In the genomic region with DNA sequence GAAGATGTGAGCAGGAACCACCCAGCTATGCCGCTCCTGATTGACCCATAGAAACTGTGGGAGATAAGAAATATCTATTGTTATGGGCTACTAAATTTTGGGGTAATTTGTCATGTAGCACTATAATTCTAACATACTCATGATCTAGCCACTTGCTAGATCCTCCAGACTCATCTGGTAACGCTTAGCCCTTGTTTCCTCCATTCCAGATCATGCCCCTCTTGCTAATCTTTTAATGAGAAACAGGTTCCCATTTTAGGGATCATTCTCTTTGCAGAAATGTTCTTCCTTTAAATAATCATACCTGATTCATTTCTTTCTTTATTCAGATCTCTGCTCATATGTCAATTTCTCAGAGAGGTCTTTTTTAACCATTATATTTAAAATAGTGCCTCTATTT, we compare ENCODE assay signal across 35 cellular contexts. TPM values are rescaled to one million over a fixed set of nuclear protein-coding genes. Genes with fewer than 3 reads are reported as not detected.
DNase-seq lines count a peak whose midpoint lies in the region; ATAC-seq and TF ChIP-seq lines count a peak whose summit lies in the region.
"Had no signal": no experiment of that assay in that cellular context is flagged by ENCODE, and none has a peak within 500 bp of the region (broad histone marks: within the 10 kb centered on the region; RNA-seq: fewer than 3 reads in every experiment).

No MANE protein-coding gene starts in this region.

- H3K4me3 Mint-ChIP-seq in activated CD4-positive, alpha-beta memory T cell treated with anti-CD3 and anti-CD28 coated beads for 36 hours, result no peak overlapping the region
- no peak overlapping the region for H3K4me3 Mint-ChIP-seq in activated CD4-positive, alpha-beta memory T cell treated with anti-CD3 and anti-CD28 coated beads, Interleukin-2, amount 10 ng/mL, durations not matched to agents 7 days and 5 days
- H3K4me3 Mint-ChIP-seq in CD4-positive, alpha-beta memory T cell, result peak overlapping the region in 2 of 8 donors; percentile 7 to 37
- no peak overlapping the region for H3K4me3 Mint-ChIP-seq in activated naive CD8-positive, alpha-beta T cell treated with anti-CD3 and anti-CD28 coated beads for 36 hours
- peak overlapping the region; percentile 4 for H3K4me3 Mint-ChIP-seq in natural killer cell
- H3K4me3 Mint-ChIP-seq: brain, HFFc6, neural crest cell had no signal

- CTCF ChIA-PET in activated CD4-positive, alpha-beta memory T cell treated with anti-CD3 and anti-CD28 coated beads for 36 hours (lab: Charles Lee), result no interaction called here
- CTCF ChIA-PET in activated CD4-positive, alpha-beta memory T cell treated with anti-CD3 and anti-CD28 coated beads, Interleukin-2, amount 10 ng/mL, durations not matched to agents 7 days and 5 days (lab: Charles Lee), result interaction anchor here (2.0 kb wide), 1 partner anchor 31 kb away, joined by 5 read pairs; no protein-coding TSS in a partner anchor
- CTCF ChIA-PET in CD4-positive, alpha-beta memory T cell (lab: Charles Lee; ENCODE audit: partially characterized antibody), result interaction anchor here (2.8 kb wide), 1 partner anchor 28 kb away, joined by 8 read pairs; no protein-coding TSS in a partner anchor

- H3K27me3 ChIP-seq in CD4-positive, alpha-beta memory T cell (ENCODE audit: insufficient read depth, low read length), result no peaks in the 10 kb centered on the region
- H3K27me3 ChIP-seq: adrenal gland, gastroesophageal sphincter, hepatocyte, pancreas had no signal

- intact Hi-C loops in activated CD4-positive, alpha-beta memory T cell treated with anti-CD3 and anti-CD28 coated beads for 36 hours (cut with micrococcal nuclease), result no loop called here
- intact Hi-C loops in CD4-positive, alpha-beta memory T cell (cut with micrococcal nuclease), result loop anchor here (10.0 kb wide), 1 partner anchor 920 kb away; a partner anchor contains a TSS
- intact Hi-C loops in natural killer cell (cut with micrococcal nuclease), result no loop called here

- H3K36me3 Mint-ChIP-seq in activated CD4-positive, alpha-beta memory T cell treated with anti-CD3 and anti-CD28 coated beads for 36 hours, result peaks cover 8% of the 10 kb centered on the region
- peaks cover 14% of the 10 kb centered on the region for H3K36me3 Mint-ChIP-seq in activated CD4-positive, alpha-beta memory T cell treated with anti-CD3 and anti-CD28 coated beads, Interleukin-2, amount 10 ng/mL, durations not matched to agents 7 days and 5 days (ENCODE audit: low read depth)
- H3K36me3 Mint-ChIP-seq in CD4-positive, alpha-beta memory T cell, result peaks cover 5 to 11% of the 10 kb centered on the region in 2 donors
- H3K36me3 Mint-ChIP-seq in activated naive CD8-positive, alpha-beta T cell treated with anti-CD3 and anti-CD28 coated beads for 36 hours, result peaks cover 13% of the 10 kb centered on the region
- peaks cover 11% of the 10 kb centered on the region for H3K36me3 Mint-ChIP-seq in natural killer cell
- H3K36me3 Mint-ChIP-seq: brain had no signal

- DNase-seq in activated CD4-positive, alpha-beta memory T cell treated with anti-CD3 and anti-CD28 coated beads for 36 hours, result no peak
- DNase-seq in activated CD4-positive, alpha-beta memory T cell treated with anti-CD3 and anti-CD28 coated beads, Interleukin-2, amount 10 ng/mL, durations not matched to agents 7 days and 5 days, result no peak
- DNase-seq in CD4-positive, alpha-beta memory T cell, result no peak
- DNase-seq in activated naive CD8-positive, alpha-beta T cell treated with anti-CD3 and anti-CD28 coated beads for 36 hours, result no peak
- DNase-seq in natural killer cell, result no peak
- DNase-seq in middle frontal gyrus (ENCODE audit: extremely low spot score, low spot score), result no peak
- no peak for DNase-seq in NCI-H748 (lab: John Stamatoyannopoulos, UW; ENCODE audit: unreplicated experiment)
- DNase-seq in activated CD8-positive, alpha-beta memory T cell treated with anti-CD3 and anti-CD28 coated beads for 24 hours, result no peak
- DNase-seq: activated CD4-positive, alpha-beta T cell treated with anti-CD3 and anti-CD28 coated beads for 48 hours; adrenal gland; DMS 273 treated with DMSO at 0.1 percent for 48 hours; EL; HFFc6; kidney glomerular epithelial cell; lower lobe of right lung; mucosa of descending colon; NCI-H1417 treated with DMSO at 0.1 percent for 48 hours; NCI-H2029 treated with DMSO at 0.1 percent for 48 hours; NCI-H524 treated with DMSO at 0.1 percent for 48 hours; pancreas; PC-3; stimulated activated naive CD4-positive, alpha-beta T cell treated with Interleukin-2 at 50 U/mL for 16 hours had no signal

- H3K27ac ChIP-seq in CD4-positive, alpha-beta memory T cell (ENCODE audit: low read depth, low read length), result peak overlapping the region; percentile 92
- H3K27ac ChIP-seq: A549, adrenal gland, gastroesophageal sphincter, hepatocyte, lower lobe of right lung, pancreas, thoracic aorta had no signal

- no peaks in the 10 kb centered on the region for H3K9me3 Mint-ChIP-seq in activated CD4-positive, alpha-beta memory T cell treated with anti-CD3 and anti-CD28 coated beads for 36 hours
- H3K9me3 Mint-ChIP-seq in activated CD4-positive, alpha-beta memory T cell treated with anti-CD3 and anti-CD28 coated beads, Interleukin-2, amount 10 ng/mL, durations not matched to agents 7 days and 5 days, result peaks cover 2% of the 10 kb centered on the region
- peaks cover 0 to 1% (median 0%) of the 10 kb centered on the region in 8 donors for H3K9me3 Mint-ChIP-seq in CD4-positive, alpha-beta memory T cell
- H3K9me3 Mint-ChIP-seq in activated naive CD8-positive, alpha-beta T cell treated with anti-CD3 and anti-CD28 coated beads for 36 hours, result peaks cover 4% of the 10 kb centered on the region
- H3K9me3 Mint-ChIP-seq in natural killer cell, result no peaks in the 10 kb centered on the region
- H3K9me3 Mint-ChIP-seq: HFFc6 had no signal

- peak overlapping the region; percentile 85 for H3K27ac Mint-ChIP-seq in activated CD4-positive, alpha-beta memory T cell treated with anti-CD3 and anti-CD28 coated beads for 36 hours
- H3K27ac Mint-ChIP-seq in activated CD4-positive, alpha-beta memory T cell treated with anti-CD3 and anti-CD28 coated beads, Interleukin-2, amount 10 ng/mL, durations not matched to agents 7 days and 5 days, result no peak overlapping the region
- H3K27ac Mint-ChIP-seq in CD4-positive, alpha-beta memory T cell, result peak overlapping the region; percentile 81 to 99 (median 97)
- peak overlapping the region; percentile 90 for H3K27ac Mint-ChIP-seq in activated naive CD8-positive, alpha-beta T cell treated with anti-CD3 and anti-CD28 coated beads for 36 hours
- no peak overlapping the region for H3K27ac Mint-ChIP-seq in natural killer cell
- H3K27ac Mint-ChIP-seq: activated T-helper 2 cell treated with anti-CD3 and anti-CD28 coated beads, Interferon-gamma antibody, Interleukin-2, Interleukin-4, amounts not matched to agents 10 μg/mL and 5 μg/mL and 100 μg/mL, durations not matched to agents 14 hours and 24 hours and 36 hours; HFFc6 had no signal

- POLR2A ChIA-PET in activated CD4-positive, alpha-beta memory T cell treated with anti-CD3 and anti-CD28 coated beads for 36 hours (lab: Charles Lee), result interaction anchor here (0.9 kb wide), 1 partner anchor 191 kb away, joined by 3 read pairs; a partner anchor contains a TSS
- POLR2A ChIA-PET in activated CD4-positive, alpha-beta memory T cell treated with anti-CD3 and anti-CD28 coated beads, Interleukin-2, amount 10 ng/mL, durations not matched to agents 7 days and 5 days (lab: Charles Lee), result interaction anchor here (1.3 to 4.8 kb wide), 2 partner anchors 28 to 193 kb away, joined by 4 to 123 read pairs; a partner anchor contains a TSS
- POLR2A ChIA-PET in CD4-positive, alpha-beta memory T cell (lab: Charles Lee; ENCODE audit: partially characterized antibody), result interaction anchor here (1.3 to 11.8 kb wide), 5 partner anchors 9 to 193 kb away, joined by 5 to 224 read pairs (median 7); a partner anchor contains a TSS

- H3K4me3 ChIP-seq in CD4-positive, alpha-beta memory T cell (ENCODE audit: low read length in 2 of 2), result no peak overlapping the region
- H3K4me3 ChIP-seq: A549, adrenal gland, gastroesophageal sphincter, hepatocyte, lower lobe of right lung, mucosa of descending colon, pancreas, thoracic aorta had no signal

- H3K27me3 Mint-ChIP-seq in activated CD4-positive, alpha-beta memory T cell treated with anti-CD3 and anti-CD28 coated beads for 36 hours, result no peaks in the 10 kb centered on the region
- H3K27me3 Mint-ChIP-seq in activated CD4-positive, alpha-beta memory T cell treated with anti-CD3 and anti-CD28 coated beads, Interleukin-2, amount 10 ng/mL, durations not matched to agents 7 days and 5 days, result no peaks in the 10 kb centered on the region
- no peaks in the 10 kb centered on the region for H3K27me3 Mint-ChIP-seq in CD4-positive, alpha-beta memory T cell
- H3K27me3 Mint-ChIP-seq in activated naive CD8-positive, alpha-beta T cell treated with anti-CD3 and anti-CD28 coated beads for 36 hours, result no peaks in the 10 kb centered on the region
- H3K27me3 Mint-ChIP-seq in natural killer cell (ENCODE audit: low read depth in 2 of 2), result peaks cover 3 to 4% of the 10 kb centered on the region in 2 donors

- TF ChIP-seq CTCF in natural killer cell (IDR thresholded peaks at IDR 0.05), result no peak

- peaks cover 48% of the 10 kb centered on the region for H3K4me1 Mint-ChIP-seq in activated CD4-positive, alpha-beta memory T cell treated with anti-CD3 and anti-CD28 coated beads for 36 hours (ENCODE audit: low read depth)
- peaks cover 30% of the 10 kb centered on the region for H3K4me1 Mint-ChIP-seq in activated CD4-positive, alpha-beta memory T cell treated with anti-CD3 and anti-CD28 coated beads, Interleukin-2, amount 10 ng/mL, durations not matched to agents 7 days and 5 days
- H3K4me1 Mint-ChIP-seq in CD4-positive, alpha-beta memory T cell, result peaks cover 43 to 75% (median 56%) of the 10 kb centered on the region in 4 donors
- peaks cover 45% of the 10 kb centered on the region for H3K4me1 Mint-ChIP-seq in activated naive CD8-positive, alpha-beta T cell treated with anti-CD3 and anti-CD28 coated beads for 36 hours
- peaks cover 31 to 32% of the 10 kb centered on the region in 2 donors for H3K4me1 Mint-ChIP-seq in natural killer cell
- H3K4me1 Mint-ChIP-seq: neural crest cell had no signal

- no peaks in the 10 kb centered on the region for H3K36me3 ChIP-seq in CD4-positive, alpha-beta memory T cell (ENCODE audit: insufficient read depth, low read length)
- H3K36me3 ChIP-seq: adrenal gland, gastroesophageal sphincter, lower lobe of right lung, pancreas, thoracic aorta had no signal

- H3K9me3 ChIP-seq in CD4-positive, alpha-beta memory T cell (ENCODE audit: control insufficient read depth in 1 of 2, low read length in 2 of 2), result no peaks in the 10 kb centered on the region
- H3K9me3 ChIP-seq: A549, adrenal gland, gastroesophageal sphincter, lower lobe of right lung, mucosa of descending colon, pancreas, thoracic aorta had no signal

- no peak for ATAC-seq in natural killer cell
- ATAC-seq: A549, gastroesophageal sphincter, lower lobe of right lung, mucosa of descending colon, pancreas, PC-3 had no signal

- H3K4me1 ChIP-seq in CD4-positive, alpha-beta memory T cell (ENCODE audit: insufficient read depth, low read length), result peaks cover 44% of the 10 kb centered on the region
- H3K4me1 ChIP-seq: adrenal gland had no signal

RNA-seq across cellular contexts. Expression of a gene that starts 3.8 kb away (rescaled TPM):
- total RNA-seq in activated CD4-positive, alpha-beta memory T cell treated with anti-CD3 and anti-CD28 coated beads for 36 hours, result 100 to 1,000 TPM; 640 to 644 TPM
- total RNA-seq in activated CD4-positive, alpha-beta memory T cell treated with anti-CD3 and anti-CD28 coated beads, Interleukin-2, amount 10 ng/mL, durations not matched to agents 7 days and 5 days, result 1,000 to 10,000 TPM; 1,463 to 1,491 TPM
- 100 to 1,000 TPM; 717 to 768 TPM for total RNA-seq in CD4-positive, alpha-beta memory T cell
- 1,000 to 10,000 TPM; 2,962 to 4,406 TPM for polyA plus RNA-seq in CD4-positive, alpha-beta memory T cell
- total RNA-seq in activated naive CD8-positive, alpha-beta T cell treated with anti-CD3 and anti-CD28 coated beads for 36 hours, result 100 to 1,000 TPM; 652 to 665 TPM
- 100 to 1,000 TPM; 838 to 962 (median 929) TPM for total RNA-seq in natural killer cell

RNA-seq across cellular contexts. Expression of a gene that starts 7.6 kb away (rescaled TPM):
- not detected for total RNA-seq in activated CD4-positive, alpha-beta memory T cell treated with anti-CD3 and anti-CD28 coated beads for 36 hours
- not detected for total RNA-seq in activated CD4-positive, alpha-beta memory T cell treated with anti-CD3 and anti-CD28 coated beads, Interleukin-2, amount 10 ng/mL, durations not matched to agents 7 days and 5 days
- total RNA-seq in CD4-positive, alpha-beta memory T cell, result not detected
- polyA plus RNA-seq in CD4-positive, alpha-beta memory T cell, result not detected
- not detected for total RNA-seq in activated naive CD8-positive, alpha-beta T cell treated with anti-CD3 and anti-CD28 coated beads for 36 hours
- total RNA-seq in natural killer cell, result not detected
- total RNA-seq: activated T-helper 2 cell treated with anti-CD3 and anti-CD28 coated beads, Interferon-gamma antibody, Interleukin-2, Interleukin-4, amounts not matched to agents 10 μg/mL and 5 μg/mL and 100 μg/mL, durations not matched to agents 14 hours and 24 hours and 36 hours; cerebellum; endothelial cell of umbilical vein; gastroesophageal sphincter; H1; hepatocyte; HFFc6; LHCN-M2; neural crest cell; pancreas; PC-3; renal cortical epithelial cell; skeletal muscle tissue; thoracic aorta had no signal
- polyA plus RNA-seq: A549, endothelial cell of umbilical vein, H1, hepatocyte, pancreas had no signal

RNA-seq across cellular contexts. Expression of a gene that starts 26.9 kb away (rescaled TPM):
- total RNA-seq in activated CD4-positive, alpha-beta memory T cell treated with anti-CD3 and anti-CD28 coated beads for 36 hours, result 1 to 10 TPM; 1.5 to 2.5 TPM
- 1 to 10 TPM; 7.2 to 8.5 TPM for total RNA-seq in activated CD4-positive, alpha-beta memory T cell treated with anti-CD3 and anti-CD28 coated beads, Interleukin-2, amount 10 ng/mL, durations not matched to agents 7 days and 5 days
- 10 to 100 TPM in 1 of 2 experiments, 1 to 10 TPM in 1; 9.3 to 11.5 TPM for total RNA-seq in CD4-positive, alpha-beta memory T cell
- 1 to 10 TPM; 3.4 to 4.5 TPM for polyA plus RNA-seq in CD4-positive, alpha-beta memory T cell
- total RNA-seq in activated naive CD8-positive, alpha-beta T cell treated with anti-CD3 and anti-CD28 coated beads for 36 hours, result 1 to 10 TPM; 1.3 to 1.6 TPM
- 10 to 100 TPM in 2 of 3 donors, 1 to 10 TPM in 1; 9.8 to 15.2 (median 12.3) TPM for total RNA-seq in natural killer cell
- total RNA-seq: cerebellum, H1, HFFc6, LHCN-M2, neural crest cell, PC-3, skeletal muscle tissue had no signal
- polyA plus RNA-seq: H1 had no signal

Comparison
In these comparisons a context has a peak if more than half of its experiments do, and no peak if none do; other contexts are left out.
1. H3K27ac Mint-ChIP-seq: peak in activated CD4-positive, alpha-beta memory T cell treated with anti-CD3 and anti-CD28 coated beads for 36 hours (single experiment), CD4-positive, alpha-beta memory T cell (7 of 7) and activated naive CD8-positive, alpha-beta T cell treated with anti-CD3 and anti-CD28 coated beads for 36 hours (single experiment); none in activated CD4-positive, alpha-beta memory T cell treated with anti-CD3 and anti-CD28 coated beads, Interleukin-2, amount 10 ng/mL, durations not matched to agents 7 days and 5 days (single experiment) and natural killer cell (0 of 2).